Comparison of ENCODE assay signal across 13 cellular contexts in genomic region chr3:194481525-194482195, GRCh38. TPM values are rescaled to one million over a fixed set of nuclear protein-coding genes. Genes with fewer than 3 reads are reported as not detected.
DNase-seq lines count a peak whose midpoint lies in the region; ATAC-seq, FAIRE-seq and TF ChIP-seq lines count a peak whose summit lies in the region.
"Had no signal": no experiment of that assay in that cellular context is flagged by ENCODE, and none has a peak within 500 bp of the region (broad histone marks: within the 10 kb centered on the region; RNA-seq: fewer than 3 reads in every experiment).

No MANE protein-coding gene starts in this region.

- no peak overlapping the region for H3K4me3 ChIP-seq in OCI-LY7 (ENCODE audit: low read depth, low read length, poor library complexity, severe bottlenecking)
- H3K4me3 ChIP-seq in kidney (ENCODE audit: low read length in 2 of 2): no peak overlapping the region
- H3K4me3 ChIP-seq: heart right ventricle, upper lobe of left lung had no signal

- H3K9ac ChIP-seq in kidney (ENCODE audit: low read length in 2 of 2): no peak overlapping the region

- H3K27me3 Mint-ChIP-seq in activated T-cell treated with anti-CD3 and anti-CD28 coated beads, Interleukin-2, amount 50 U/mL, for 4 hours (ENCODE audit: low read depth): no peaks in the 10 kb centered on the region
- no peaks in the 10 kb centered on the region for H3K27me3 Mint-ChIP-seq in stimulated activated naive B cell treated with anti-CD40 and anti-IgM and Interleukin-4, amounts not matched to agents 10 μg/mL and 1 μg/mL and 100 μg/mL, for 72 hours

- TSS peak; percentile 4 for BruUV-seq in OCI-LY7 (replicated peaks; lab: Mats Ljungman, UMichigan)

- H3K9me2 ChIP-seq in OCI-LY7 (ENCODE audit: insufficient read depth, low read length): no peaks in the 10 kb centered on the region

- H4K20me1 ChIP-seq in OCI-LY7 (ENCODE audit: insufficient read depth, low read length): peaks cover 11% of the 10 kb centered on the region

- CTCF ChIA-PET in OCI-LY7 (lab: Charles Lee; ENCODE audit: unreplicated experiment): no interaction called here

- no peak overlapping the region for H3K27ac ChIP-seq in OCI-LY7 (ENCODE audit: low read depth, low read length, poor library complexity, severe bottlenecking)
- H3K27ac ChIP-seq in epithelial cell of prostate: peak overlapping the region; percentile 24
- H3K27ac ChIP-seq in kidney (ENCODE audit: low read depth in 2 of 2, low read length in 2 of 2): no peak overlapping the region

- H3K4me1 Mint-ChIP-seq in activated T-cell treated with anti-CD3 and anti-CD28 coated beads, Interleukin-2, amount 50 U/mL, for 4 hours (ENCODE audit: low read depth): peaks cover 51% of the 10 kb centered on the region
- peaks cover 19 to 46% of the 10 kb centered on the region in 2 donors for H3K4me1 Mint-ChIP-seq in stimulated activated naive B cell treated with anti-CD40 and anti-IgM and Interleukin-4, amounts not matched to agents 10 μg/mL and 1 μg/mL and 100 μg/mL, for 72 hours

- no peaks in the 10 kb centered on the region for H3K9me3 ChIP-seq in OCI-LY7 (ENCODE audit: low read length)
- H3K9me3 ChIP-seq in kidney (ENCODE audit: control insufficient read depth in 1 of 2, low read length in 2 of 2): no peaks in the 10 kb centered on the region
- H3K9me3 ChIP-seq: heart right ventricle, upper lobe of left lung had no signal

- ATAC-seq in activated T-cell treated with anti-CD3 and anti-CD28 coated beads, Interleukin-2, amount 50 U/mL, for 4 hours: no peak
- ATAC-seq in stimulated activated naive B cell treated with anti-CD40 and anti-IgM and Interleukin-4, amounts not matched to agents 10 μg/mL and 1 μg/mL and 100 μg/mL, for 72 hours (replicated peaks): no peak
- ATAC-seq: heart right ventricle, right cardiac atrium had no signal

- peaks cover 21% of the 10 kb centered on the region for H3K36me3 Mint-ChIP-seq in activated T-cell treated with anti-CD3 and anti-CD28 coated beads, Interleukin-2, amount 50 U/mL, for 4 hours (ENCODE audit: insufficient read depth)
- peaks cover 2 to 13% of the 10 kb centered on the region in 2 donors for H3K36me3 Mint-ChIP-seq in stimulated activated naive B cell treated with anti-CD40 and anti-IgM and Interleukin-4, amounts not matched to agents 10 μg/mL and 1 μg/mL and 100 μg/mL, for 72 hours

- H3K36me3 ChIP-seq in OCI-LY7 (ENCODE audit: insufficient read depth, low read length) (peaks cover 62% of the 10 kb centered on the region), kidney (ENCODE audit: control insufficient read depth in 1 of 2, insufficient read depth in 2 of 2, low read length in 2 of 2) (no peaks in the 10 kb centered on the region)

- intact Hi-C loops in OCI-LY7 (cut with micrococcal nuclease; ENCODE audit: unreplicated experiment): loop anchor here (10.0 kb wide), 1 partner anchor 673 kb away; no protein-coding TSS in a partner anchor
- intact Hi-C loops in kidney (cut with DNase I): no loop called here

- no peak overlapping the region for H2AFZ ChIP-seq in OCI-LY7 (ENCODE audit: low read length)

- DNase-seq in activated T-cell treated with anti-CD3 and anti-CD28 coated beads, Interleukin-2, amount 50 U/mL, for 4 hours: no peak
- no peak for DNase-seq in activated T-cell treated with anti-CD3 and anti-CD28 coated beads for 4 hours
- DNase-seq in OCI-LY7 (ENCODE audit: low spot score): no peak
- DNase-seq in epithelial cell of prostate (ENCODE audit: low read depth, low spot score): no peak
- DNase-seq in stimulated activated naive B cell treated with anti-CD40 and anti-IgM and Interleukin-4, amounts not matched to agents 10 μg/mL and 1 μg/mL and 100 μg/mL, for 72 hours: no peak
- no peak for DNase-seq in kidney
- no peak for DNase-seq in NCI-H748 (lab: John Stamatoyannopoulos, UW; ENCODE audit: unreplicated experiment)
- DNase-seq in stimulated activated CD4-positive, alpha-beta T cell treated with anti-CD3 and anti-CD28 coated beads, Interleukin-4, amount 100 ng/mL, for 24 hours: no peak
- DNase-seq: activated CD4-positive, alpha-beta T cell treated with anti-CD3 and anti-CD28 coated beads for 1 hour; heart right ventricle; SHP77 treated with DMSO at 0.1 percent for 48 hours; upper lobe of left lung had no signal

- H3K9me3 Mint-ChIP-seq in activated T-cell treated with anti-CD3 and anti-CD28 coated beads, Interleukin-2, amount 50 U/mL, for 4 hours: no peaks in the 10 kb centered on the region
- H3K9me3 Mint-ChIP-seq in stimulated activated naive B cell treated with anti-CD40 and anti-IgM and Interleukin-4, amounts not matched to agents 10 μg/mL and 1 μg/mL and 100 μg/mL, for 72 hours: no peaks in the 10 kb centered on the region

- H3K79me2 ChIP-seq in OCI-LY7 (ENCODE audit: insufficient read depth, low read depth, low read length): peaks cover 56% of the 10 kb centered on the region

- TF ChIP-seq CTCF in OCI-LY7 (conservative IDR thresholded peaks at IDR 0.05; ENCODE audit: low read length) (no peak), kidney (IDR thresholded peaks at IDR 0.05; ENCODE audit: borderline replicate concordance, extremely low read depth, insufficient read depth) (no peak)

- H3K27ac Mint-ChIP-seq in stimulated activated naive B cell treated with anti-CD40 and anti-IgM and Interleukin-4, amounts not matched to agents 10 μg/mL and 1 μg/mL and 100 μg/mL, for 72 hours: peak overlapping the region; percentile 0

- POLR2A ChIA-PET in OCI-LY7 (lab: Charles Lee): interaction anchor here (0.7 to 0.9 kb wide), 2 partner anchors 14 to 675 kb away, joined by 4 to 6 read pairs; no protein-coding TSS in a partner anchor

- H3K4me2 ChIP-seq in OCI-LY7 (ENCODE audit: low read length): no peak overlapping the region

- H3K4me1 ChIP-seq in OCI-LY7 (ENCODE audit: insufficient read depth, low read length, poor library complexity, severe bottlenecking) (peaks cover 10% of the 10 kb centered on the region), kidney (ENCODE audit: control insufficient read depth in 1 of 2, insufficient read depth in 1 of 2, low read depth in 1 of 2, low read length in 2 of 2) (peaks cover 6 to 19% of the 10 kb centered on the region in 2 donors)

- H3K4me3 Mint-ChIP-seq in activated T-cell treated with anti-CD3 and anti-CD28 coated beads, Interleukin-2, amount 50 U/mL, for 4 hours: peak overlapping the region; percentile 56
- H3K4me3 Mint-ChIP-seq in stimulated activated naive B cell treated with anti-CD40 and anti-IgM and Interleukin-4, amounts not matched to agents 10 μg/mL and 1 μg/mL and 100 μg/mL, for 72 hours: no peak overlapping the region

- no peak for FAIRE-seq in kidney (lab: Jason Lieb, UNC)

RNA-seq across cellular contexts. Expression of gene ATP13A3, which starts 5.1 kb away (rescaled TPM):
- total RNA-seq in activated T-cell treated with anti-CD3 and anti-CD28 coated beads, Interleukin-2, amount 50 U/mL, for 4 hours: 100 to 1,000 TPM; 186 to 209 (median 188) TPM
- total RNA-seq in OCI-LY7 (2014; rRNA removed; shearing (Covaris generic)): 84.5 and 103 TPM in 2 replicates
- 69.5 and 79.5 TPM in 2 replicates for total RNA-seq in OCI-LY7 (2022)
- 103 TPM for total RNA-seq in kidney
- polyA plus RNA-seq in kidney (ENCODE audit: insufficient read depth, low read depth, low replicate concordance): 15.3 TPM
